21 cellular contexts compared by ENCODE assay signal in the genomic region with DNA sequence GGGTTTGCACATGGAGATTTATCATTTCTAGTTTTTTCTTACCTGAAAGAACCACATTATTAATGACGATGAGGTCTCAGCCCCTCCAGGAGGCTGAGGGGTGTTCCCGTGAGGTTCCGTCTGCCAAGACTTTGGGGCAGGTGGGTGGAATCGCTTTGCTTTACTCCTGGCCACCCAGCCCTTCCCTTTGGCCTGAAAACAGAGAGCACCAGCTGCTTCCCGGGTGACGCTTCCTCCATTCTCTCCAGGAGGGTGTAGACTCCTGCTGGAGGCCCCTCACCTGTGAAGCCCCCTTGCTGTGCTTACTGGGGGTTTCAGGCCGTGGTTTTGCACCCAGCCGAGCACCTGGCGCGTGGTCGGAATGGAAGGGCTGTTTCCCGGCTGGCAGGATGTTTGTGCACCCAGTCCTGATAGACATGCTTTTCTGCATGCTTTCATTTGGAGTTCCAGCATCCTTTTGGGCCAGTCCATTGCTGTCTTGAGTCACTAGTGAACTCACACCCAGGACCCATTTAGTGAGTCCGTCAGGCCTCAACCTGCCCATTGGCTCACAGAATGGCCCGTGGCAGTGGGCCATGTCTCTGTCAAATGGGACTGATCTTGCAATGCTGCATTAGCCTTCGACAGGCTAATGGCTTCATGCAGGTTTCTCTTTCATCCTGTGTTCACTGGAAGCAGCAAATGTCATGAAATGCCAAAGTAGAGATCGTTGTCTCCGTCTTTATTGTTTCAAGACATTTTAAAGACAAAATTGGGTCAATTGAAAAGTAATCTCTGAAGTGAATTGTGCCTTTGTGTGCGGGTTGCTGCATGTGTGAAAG.
DNase-seq lines count a peak whose midpoint lies in the region; ATAC-seq and TF ChIP-seq lines count a peak whose summit lies in the region.
"Had no signal": no experiment of that assay in that cellular context is flagged by ENCODE, and none has a peak within 500 bp of the region (broad histone marks: within the 10 kb centered on the region; RNA-seq: fewer than 3 reads in every experiment).

No MANE protein-coding gene starts in this region.

- H3K27ac ChIP-seq in breast epithelium (no peak overlapping the region), foreskin keratinocyte (no peak overlapping the region), upper lobe of right lung (no peak overlapping the region), SJCRH30 (no peak overlapping the region)
- H3K27ac ChIP-seq: right atrium auricular region, stomach, uterus had no signal

- H3K4me3 ChIP-seq in breast epithelium (no peak overlapping the region), upper lobe of right lung (no peak overlapping the region), SJCRH30 (no peak overlapping the region)
- H3K4me3 ChIP-seq: right atrium auricular region, stomach, uterus had no signal

- H3K4me1 Mint-ChIP-seq in MCF 10A (ENCODE audit: insufficient read depth, unreplicated experiment), result peaks cover 6% of the 10 kb centered on the region
- H3K4me1 Mint-ChIP-seq in WTC11, result peaks cover 12% of the 10 kb centered on the region

- in situ Hi-C loops in GM13977 (cut with MboI; ENCODE audit: low pct_unique_long_range_greater_than_20kb, low sequenced_read_pairs, unreplicated experiment), result no loop called here

- H3K36me3 ChIP-seq in breast epithelium (no peaks in the 10 kb centered on the region), upper lobe of right lung (no peaks in the 10 kb centered on the region), SJCRH30 (no peaks in the 10 kb centered on the region)
- H3K36me3 ChIP-seq: right atrium auricular region, stomach, uterus had no signal

- H3K36me3 Mint-ChIP-seq in MCF 10A (ENCODE audit: insufficient read depth, unreplicated experiment) (peaks cover 5% of the 10 kb centered on the region), WTC11 (no peaks in the 10 kb centered on the region)
- H3K36me3 Mint-ChIP-seq: activated naive CD4-positive, alpha-beta T cell treated with anti-CD3 and anti-CD28 coated beads, Interleukin-2, amount 50 U/mL, for 72 hours had no signal

- ATAC-seq in WTC11, result no peak
- ATAC-seq in foreskin keratinocyte, result peak; percentile 49
- no peak for ATAC-seq in upper lobe of right lung
- ATAC-seq: activated CD4-positive, CD25-positive, alpha-beta regulatory T cell treated with anti-CD3 and anti-CD28 coated beads, Interleukin-2, amount 50 U/mL, for 24 hours; activated naive CD4-positive, alpha-beta T cell treated with anti-CD3 and anti-CD28 coated beads, Interleukin-2, amount 50 U/mL, for 72 hours; T-helper 17 cell had no signal

- no peaks in the 10 kb centered on the region for H3K9me3 ChIP-seq in breast epithelium
- no peaks in the 10 kb centered on the region for H3K9me3 ChIP-seq in upper lobe of right lung
- no peaks in the 10 kb centered on the region for H3K9me3 ChIP-seq in SJCRH30 (replicated peaks)
- H3K9me3 ChIP-seq: right atrium auricular region, stomach, uterus had no signal

- H3K4me1 ChIP-seq in breast epithelium, result no peaks in the 10 kb centered on the region
- no peaks in the 10 kb centered on the region for H3K4me1 ChIP-seq in foreskin keratinocyte
- no peaks in the 10 kb centered on the region for H3K4me1 ChIP-seq in upper lobe of right lung
- H3K4me1 ChIP-seq in SJCRH30, result no peaks in the 10 kb centered on the region
- H3K4me1 ChIP-seq: right atrium auricular region, stomach, uterus had no signal

- H3K27ac Mint-ChIP-seq in MCF 10A (ENCODE audit: low read depth, unreplicated experiment) (no peak overlapping the region), WTC11 (peak overlapping the region; percentile 69)
- H3K27ac Mint-ChIP-seq: T-helper 17 cell had no signal

- no TSS peak for BruUV-seq in MCF 10A (replicated peaks; lab: Mats Ljungman, UMichigan)

- H3K27me3 Mint-ChIP-seq in MCF 10A (ENCODE audit: insufficient read depth, unreplicated experiment), result no peaks in the 10 kb centered on the region
- no peaks in the 10 kb centered on the region for H3K27me3 Mint-ChIP-seq in WTC11 (ENCODE audit: low read depth)
- H3K27me3 Mint-ChIP-seq: T-helper 17 cell had no signal

- intact Hi-C loops in MCF 10A (cut with micrococcal nuclease) (no loop called here), breast epithelium (cut with DNase I; ENCODE audit: low total_unique reads) (no loop called here), upper lobe of right lung (cut with DNase I) (no loop called here)

- no peak for TF ChIP-seq POLR2A in breast epithelium (IDR thresholded peaks at IDR 0.05)

- CTCF ChIA-PET in MCF 10A (lab: Yijun Ruan, JAX), result no interaction called here
- CTCF ChIA-PET in WTC11 (lab: Charles Lee), result no interaction called here

- DNase-seq in MCF 10A (ENCODE audit: unreplicated experiment) (peak; percentile 62), breast epithelium (ENCODE audit: low spot score in 2 of 2) (no peak), WTC11 (ENCODE audit: low spot score) (no peak), foreskin keratinocyte (peak in 1 of 2 donors; percentile 54), upper lobe of right lung (peak; percentile 28), GM13977 (ENCODE audit: low spot score) (no peak), RPMI8226 (no peak), SJCRH30 (no peak)
- DNase-seq: activated CD8-positive, alpha-beta memory T cell treated with anti-CD3 and anti-CD28 coated beads, Interleukin-2, amount 50 U/mL, for 4 hours; CD8-positive, alpha-beta memory T cell; EL; islet precursor cell; NCI-H2029; NCI-H510A treated with DMSO at 0.1 percent for 48 hours; SIG-M5; stomach; T-helper 17 cell; uterus had no signal

- no peak for TF ChIP-seq CTCF in MCF 10A (IDR thresholded peaks at IDR 0.05; ENCODE audit: unreplicated experiment)
- no peak for TF ChIP-seq CTCF in breast epithelium (IDR thresholded peaks at IDR 0.05)
- TF ChIP-seq CTCF in WTC11 (IDR thresholded peaks at IDR 0.05), result no peak
- TF ChIP-seq CTCF in foreskin keratinocyte (conservative IDR thresholded peaks at IDR 0.05), result no peak
- no peak for TF ChIP-seq CTCF in upper lobe of right lung (IDR thresholded peaks at IDR 0.05)
- TF ChIP-seq CTCF in GM13977 (IDR thresholded peaks at IDR 0.05; ENCODE audit: extremely low read depth, insufficient read depth, missing control alignments), result no peak

- H3K9me3 Mint-ChIP-seq in MCF 10A (ENCODE audit: unreplicated experiment) (no peaks in the 10 kb centered on the region), WTC11 (no peaks in the 10 kb centered on the region)
- H3K9me3 Mint-ChIP-seq: activated naive CD4-positive, alpha-beta T cell treated with anti-CD3 and anti-CD28 coated beads, Interleukin-2, amount 50 U/mL, for 72 hours; CD8-positive, alpha-beta memory T cell had no signal

- H3K4me3 Mint-ChIP-seq in MCF 10A (ENCODE audit: unreplicated experiment) (no peak overlapping the region), WTC11 (no peak overlapping the region)
- H3K4me3 Mint-ChIP-seq: CD8-positive, alpha-beta memory T cell; T-helper 17 cell had no signal

- H3K27me3 ChIP-seq in breast epithelium (no peaks in the 10 kb centered on the region), foreskin keratinocyte (no peaks in the 10 kb centered on the region), upper lobe of right lung (no peaks in the 10 kb centered on the region), SJCRH30 (no peaks in the 10 kb centered on the region)
- H3K27me3 ChIP-seq: right atrium auricular region, stomach, uterus had no signal

- POLR2A ChIA-PET in MCF 10A (lab: Yijun Ruan, JAX), result no interaction called here
- POLR2A ChIA-PET in WTC11 (lab: Charles Lee), result no interaction called here

TF ChIP-seq in WTC11, 78 proteins besides CTCF, POLR2A, EP300 and RAD21 (continues in another document):
- TF ChIP-seq JUN (CRISPR knock-in tag; IDR thresholded peaks at IDR 0.05), result no peak
- TF ChIP-seq, protein P1, sequence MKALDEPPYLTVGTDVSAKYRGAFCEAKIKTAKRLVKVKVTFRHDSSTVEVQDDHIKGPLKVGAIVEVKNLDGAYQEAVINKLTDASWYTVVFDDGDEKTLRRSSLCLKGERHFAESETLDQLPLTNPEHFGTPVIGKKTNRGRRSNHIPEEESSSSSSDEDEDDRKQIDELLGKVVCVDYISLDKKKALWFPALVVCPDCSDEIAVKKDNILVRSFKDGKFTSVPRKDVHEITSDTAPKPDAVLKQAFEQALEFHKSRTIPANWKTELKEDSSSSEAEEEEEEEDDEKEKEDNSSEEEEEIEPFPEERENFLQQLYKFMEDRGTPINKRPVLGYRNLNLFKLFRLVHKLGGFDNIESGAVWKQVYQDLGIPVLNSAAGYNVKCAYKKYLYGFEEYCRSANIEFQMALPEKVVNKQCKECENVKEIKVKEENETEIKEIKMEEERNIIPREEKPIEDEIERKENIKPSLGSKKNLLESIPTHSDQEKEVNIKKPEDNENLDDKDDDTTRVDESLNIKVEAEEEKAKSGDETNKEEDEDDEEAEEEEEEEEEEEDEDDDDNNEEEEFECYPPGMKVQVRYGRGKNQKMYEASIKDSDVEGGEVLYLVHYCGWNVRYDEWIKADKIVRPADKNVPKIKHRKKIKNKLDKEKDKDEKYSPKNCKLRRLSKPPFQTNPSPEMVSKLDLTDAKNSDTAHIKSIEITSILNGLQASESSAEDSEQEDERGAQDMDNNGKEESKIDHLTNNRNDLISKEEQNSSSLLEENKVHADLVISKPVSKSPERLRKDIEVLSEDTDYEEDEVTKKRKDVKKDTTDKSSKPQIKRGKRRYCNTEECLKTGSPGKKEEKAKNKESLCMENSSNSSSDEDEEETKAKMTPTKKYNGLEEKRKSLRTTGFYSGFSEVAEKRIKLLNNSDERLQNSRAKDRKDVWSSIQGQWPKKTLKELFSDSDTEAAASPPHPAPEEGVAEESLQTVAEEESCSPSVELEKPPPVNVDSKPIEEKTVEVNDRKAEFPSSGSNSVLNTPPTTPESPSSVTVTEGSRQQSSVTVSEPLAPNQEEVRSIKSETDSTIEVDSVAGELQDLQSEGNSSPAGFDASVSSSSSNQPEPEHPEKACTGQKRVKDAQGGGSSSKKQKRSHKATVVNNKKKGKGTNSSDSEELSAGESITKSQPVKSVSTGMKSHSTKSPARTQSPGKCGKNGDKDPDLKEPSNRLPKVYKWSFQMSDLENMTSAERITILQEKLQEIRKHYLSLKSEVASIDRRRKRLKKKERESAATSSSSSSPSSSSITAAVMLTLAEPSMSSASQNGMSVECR (CRISPR knock-in tag; IDR thresholded peaks at IDR 0.05; ENCODE audit: borderline replicate concordance), result no peak
- TF ChIP-seq, protein P2, sequence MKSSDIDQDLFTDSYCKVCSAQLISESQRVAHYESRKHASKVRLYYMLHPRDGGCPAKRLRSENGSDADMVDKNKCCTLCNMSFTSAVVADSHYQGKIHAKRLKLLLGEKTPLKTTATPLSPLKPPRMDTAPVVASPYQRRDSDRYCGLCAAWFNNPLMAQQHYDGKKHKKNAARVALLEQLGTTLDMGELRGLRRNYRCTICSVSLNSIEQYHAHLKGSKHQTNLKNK (CRISPR knock-in tag; IDR thresholded peaks at IDR 0.05), result no peak
- TF ChIP-seq OVOL2 (CRISPR knock-in tag; IDR thresholded peaks at IDR 0.05; ENCODE audit: borderline replicate concordance), result no peak

Comparison
In these comparisons a context has a peak if more than half of its experiments do, and no peak if none do; other contexts are left out.
1. DNase-seq: peak in MCF 10A (single experiment) and upper lobe of right lung (single experiment); none in breast epithelium (0 of 2), WTC11 (single experiment), GM13977 (single experiment), RPMI8226 (single experiment) and SJCRH30 (0 of 2).